In the genomic region with DNA sequence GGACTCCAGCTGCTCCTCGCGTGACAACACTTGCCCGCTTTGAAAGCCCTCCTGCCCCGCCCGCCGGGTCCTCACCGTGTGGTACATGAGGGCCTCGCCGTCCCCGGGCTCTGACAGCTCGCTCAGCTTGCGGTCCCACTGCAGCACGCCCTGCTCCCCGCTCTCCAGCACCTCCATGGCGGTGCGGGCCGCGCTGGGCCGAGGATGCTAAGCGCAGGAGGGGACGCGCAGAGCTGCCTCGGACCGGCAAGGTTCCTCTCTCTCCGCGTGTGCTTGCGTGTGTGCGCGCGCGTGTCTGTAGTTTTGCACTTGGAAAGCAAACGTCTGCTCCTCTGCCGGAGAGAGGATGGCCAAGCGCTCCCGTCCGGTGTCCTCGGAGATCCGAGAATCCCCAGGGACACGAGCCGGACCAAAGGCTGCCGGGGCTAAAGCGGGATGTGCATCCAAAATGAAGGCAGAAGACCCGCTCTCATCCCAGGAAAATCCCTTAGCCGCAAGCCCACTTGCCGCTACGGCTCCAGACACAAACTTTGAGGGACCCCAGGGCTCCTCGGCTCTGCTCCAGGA, we compare ENCODE assay signal across 1 cellular context.
TF ChIP-seq lines count a peak whose summit lies in the region.

A gene with protein sequence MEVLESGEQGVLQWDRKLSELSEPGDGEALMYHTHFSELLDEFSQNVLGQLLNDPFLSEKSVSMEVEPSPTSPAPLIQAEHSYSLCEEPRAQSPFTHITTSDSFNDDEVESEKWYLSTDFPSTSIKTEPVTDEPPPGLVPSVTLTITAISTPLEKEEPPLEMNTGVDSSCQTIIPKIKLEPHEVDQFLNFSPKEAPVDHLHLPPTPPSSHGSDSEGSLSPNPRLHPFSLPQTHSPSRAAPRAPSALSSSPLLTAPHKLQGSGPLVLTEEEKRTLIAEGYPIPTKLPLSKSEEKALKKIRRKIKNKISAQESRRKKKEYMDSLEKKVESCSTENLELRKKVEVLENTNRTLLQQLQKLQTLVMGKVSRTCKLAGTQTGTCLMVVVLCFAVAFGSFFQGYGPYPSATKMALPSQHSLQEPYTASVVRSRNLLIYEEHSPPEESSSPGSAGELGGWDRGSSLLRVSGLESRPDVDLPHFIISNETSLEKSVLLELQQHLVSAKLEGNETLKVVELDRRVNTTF (minus strand): TSS at position 558 of the 567 bp plus-strand sequence. CDS start 381 bp downstream, at position 177.

TF ChIP-seq in HEK293, 187 proteins besides CTCF, POLR2A, EP300 and RAD21 (continued from another document and continues in another):
- TF ChIP-seq, protein P1, sequence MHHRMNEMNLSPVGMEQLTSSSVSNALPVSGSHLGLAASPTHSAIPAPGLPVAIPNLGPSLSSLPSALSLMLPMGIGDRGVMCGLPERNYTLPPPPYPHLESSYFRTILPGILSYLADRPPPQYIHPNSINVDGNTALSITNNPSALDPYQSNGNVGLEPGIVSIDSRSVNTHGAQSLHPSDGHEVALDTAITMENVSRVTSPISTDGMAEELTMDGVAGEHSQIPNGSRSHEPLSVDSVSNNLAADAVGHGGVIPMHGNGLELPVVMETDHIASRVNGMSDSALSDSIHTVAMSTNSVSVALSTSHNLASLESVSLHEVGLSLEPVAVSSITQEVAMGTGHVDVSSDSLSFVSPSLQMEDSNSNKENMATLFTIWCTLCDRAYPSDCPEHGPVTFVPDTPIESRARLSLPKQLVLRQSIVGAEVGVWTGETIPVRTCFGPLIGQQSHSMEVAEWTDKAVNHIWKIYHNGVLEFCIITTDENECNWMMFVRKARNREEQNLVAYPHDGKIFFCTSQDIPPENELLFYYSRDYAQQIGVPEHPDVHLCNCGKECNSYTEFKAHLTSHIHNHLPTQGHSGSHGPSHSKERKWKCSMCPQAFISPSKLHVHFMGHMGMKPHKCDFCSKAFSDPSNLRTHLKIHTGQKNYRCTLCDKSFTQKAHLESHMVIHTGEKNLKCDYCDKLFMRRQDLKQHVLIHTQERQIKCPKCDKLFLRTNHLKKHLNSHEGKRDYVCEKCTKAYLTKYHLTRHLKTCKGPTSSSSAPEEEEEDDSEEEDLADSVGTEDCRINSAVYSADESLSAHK (tag by site-specific recombination; IDR thresholded peaks at IDR 0.05), result peak; percentile 19; the same call in 1 of the 2 replicates
- no peak for TF ChIP-seq MEIS1 (CRISPR knock-in tag; IDR thresholded peaks at IDR 0.05; ENCODE audit: borderline replicate concordance)
- TF ChIP-seq MZF1 (tag by site-specific recombination; IDR thresholded peaks at IDR 0.05; ENCODE audit: borderline replicate concordance), result peak; percentile 42; the same call in 1 of the 2 replicates
- TF ChIP-seq ZNF501 (tag by site-specific recombination; IDR thresholded peaks at IDR 0.05), result peak; percentile 82; the same call in 1 of the 2 replicates
- no peak for TF ChIP-seq ZNF558 (tag by site-specific recombination; IDR thresholded peaks at IDR 0.05)
- TF ChIP-seq, protein P2, sequence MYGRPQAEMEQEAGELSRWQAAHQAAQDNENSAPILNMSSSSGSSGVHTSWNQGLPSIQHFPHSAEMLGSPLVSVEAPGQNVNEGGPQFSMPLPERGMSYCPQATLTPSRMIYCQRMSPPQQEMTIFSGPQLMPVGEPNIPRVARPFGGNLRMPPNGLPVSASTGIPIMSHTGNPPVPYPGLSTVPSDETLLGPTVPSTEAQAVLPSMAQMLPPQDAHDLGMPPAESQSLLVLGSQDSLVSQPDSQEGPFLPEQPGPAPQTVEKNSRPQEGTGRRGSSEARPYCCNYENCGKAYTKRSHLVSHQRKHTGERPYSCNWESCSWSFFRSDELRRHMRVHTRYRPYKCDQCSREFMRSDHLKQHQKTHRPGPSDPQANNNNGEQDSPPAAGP (tag by site-specific recombination; IDR thresholded peaks at IDR 0.05), result peak; percentile 29
- TF ChIP-seq ZXDB (tag by site-specific recombination; IDR thresholded peaks at IDR 0.05), result peak; percentile 40
- peak; percentile 44; the same call in 1 of the 2 replicates for TF ChIP-seq ZNF660 (tag by site-specific recombination; IDR thresholded peaks at IDR 0.05)
- TF ChIP-seq ZNF423 (tag by site-specific recombination; IDR thresholded peaks at IDR 0.05), result peak; percentile 73; the same call in 1 of the 2 replicates
- TF ChIP-seq PRDM1 (tag by site-specific recombination; IDR thresholded peaks at IDR 0.05), result no peak
- TF ChIP-seq, protein P3, sequence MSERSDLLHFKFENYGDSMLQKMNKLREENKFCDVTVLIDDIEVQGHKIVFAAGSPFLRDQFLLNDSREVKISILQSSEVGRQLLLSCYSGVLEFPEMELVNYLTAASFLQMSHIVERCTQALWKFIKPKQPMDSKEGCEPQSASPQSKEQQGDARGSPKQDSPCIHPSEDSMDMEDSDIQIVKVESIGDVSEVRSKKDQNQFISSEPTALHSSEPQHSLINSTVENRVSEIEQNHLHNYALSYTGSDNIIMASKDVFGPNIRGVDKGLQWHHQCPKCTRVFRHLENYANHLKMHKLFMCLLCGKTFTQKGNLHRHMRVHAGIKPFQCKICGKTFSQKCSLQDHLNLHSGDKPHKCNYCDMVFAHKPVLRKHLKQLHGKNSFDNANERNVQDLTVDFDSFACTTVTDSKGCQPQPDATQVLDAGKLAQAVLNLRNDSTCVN (tag by site-specific recombination; optimal IDR thresholded peaks at IDR 0.05), result peak; percentile 96
- TF ChIP-seq, protein P4, sequence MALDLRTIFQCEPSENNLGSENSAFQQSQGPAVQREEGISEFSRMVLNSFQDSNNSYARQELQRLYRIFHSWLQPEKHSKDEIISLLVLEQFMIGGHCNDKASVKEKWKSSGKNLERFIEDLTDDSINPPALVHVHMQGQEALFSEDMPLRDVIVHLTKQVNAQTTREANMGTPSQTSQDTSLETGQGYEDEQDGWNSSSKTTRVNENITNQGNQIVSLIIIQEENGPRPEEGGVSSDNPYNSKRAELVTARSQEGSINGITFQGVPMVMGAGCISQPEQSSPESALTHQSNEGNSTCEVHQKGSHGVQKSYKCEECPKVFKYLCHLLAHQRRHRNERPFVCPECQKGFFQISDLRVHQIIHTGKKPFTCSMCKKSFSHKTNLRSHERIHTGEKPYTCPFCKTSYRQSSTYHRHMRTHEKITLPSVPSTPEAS (tag by site-specific recombination; IDR thresholded peaks at IDR 0.05), result peak; percentile 79
- peak; percentile 97 for TF ChIP-seq ZNF600 (tag by site-specific recombination; IDR thresholded peaks at IDR 0.05)
- TF ChIP-seq ZIC2 (tag by site-specific recombination; IDR thresholded peaks at IDR 0.05), result peak; percentile 99
- TF ChIP-seq, protein P5, sequence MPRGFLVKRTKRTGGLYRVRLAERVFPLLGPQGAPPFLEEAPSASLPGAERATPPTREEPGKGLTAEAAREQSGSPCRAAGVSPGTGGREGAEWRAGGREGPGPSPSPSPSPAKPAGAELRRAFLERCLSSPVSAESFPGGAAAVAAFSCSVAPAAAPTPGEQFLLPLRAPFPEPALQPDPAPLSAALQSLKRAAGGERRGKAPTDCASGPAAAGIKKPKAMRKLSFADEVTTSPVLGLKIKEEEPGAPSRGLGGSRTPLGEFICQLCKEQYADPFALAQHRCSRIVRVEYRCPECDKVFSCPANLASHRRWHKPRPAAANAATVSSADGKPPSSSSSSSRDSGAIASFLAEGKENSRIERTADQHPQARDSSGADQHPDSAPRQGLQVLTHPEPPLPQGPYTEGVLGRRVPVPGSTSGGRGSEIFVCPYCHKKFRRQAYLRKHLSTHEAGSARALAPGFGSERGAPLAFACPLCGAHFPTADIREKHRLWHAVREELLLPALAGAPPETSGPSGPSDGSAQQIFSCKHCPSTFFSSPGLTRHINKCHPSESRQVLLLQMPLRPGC (tag by site-specific recombination; IDR thresholded peaks at IDR 0.05), result peak; percentile 25; the same call in 1 of the 2 replicates
- TF ChIP-seq, protein P6, sequence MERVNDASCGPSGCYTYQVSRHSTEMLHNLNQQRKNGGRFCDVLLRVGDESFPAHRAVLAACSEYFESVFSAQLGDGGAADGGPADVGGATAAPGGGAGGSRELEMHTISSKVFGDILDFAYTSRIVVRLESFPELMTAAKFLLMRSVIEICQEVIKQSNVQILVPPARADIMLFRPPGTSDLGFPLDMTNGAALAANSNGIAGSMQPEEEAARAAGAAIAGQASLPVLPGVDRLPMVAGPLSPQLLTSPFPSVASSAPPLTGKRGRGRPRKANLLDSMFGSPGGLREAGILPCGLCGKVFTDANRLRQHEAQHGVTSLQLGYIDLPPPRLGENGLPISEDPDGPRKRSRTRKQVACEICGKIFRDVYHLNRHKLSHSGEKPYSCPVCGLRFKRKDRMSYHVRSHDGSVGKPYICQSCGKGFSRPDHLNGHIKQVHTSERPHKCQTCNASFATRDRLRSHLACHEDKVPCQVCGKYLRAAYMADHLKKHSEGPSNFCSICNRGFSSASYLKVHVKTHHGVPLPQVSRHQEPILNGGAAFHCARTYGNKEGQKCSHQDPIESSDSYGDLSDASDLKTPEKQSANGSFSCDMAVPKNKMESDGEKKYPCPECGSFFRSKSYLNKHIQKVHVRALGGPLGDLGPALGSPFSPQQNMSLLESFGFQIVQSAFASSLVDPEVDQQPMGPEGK (tag by site-specific recombination; IDR thresholded peaks at IDR 0.05), result peak; percentile 63
- peak; percentile 92 for TF ChIP-seq ZNF335 (tag by site-specific recombination; conservative IDR thresholded peaks at IDR 0.05)
- peak; percentile 85 for TF ChIP-seq ZNF777 (tag by site-specific recombination; IDR thresholded peaks at IDR 0.05; ENCODE audit: borderline replicate concordance)
- TF ChIP-seq ZNF394 (tag by site-specific recombination; IDR thresholded peaks at IDR 0.05; ENCODE audit: borderline replicate concordance), result peak; percentile 79; the same call in 1 of the 2 replicates
- 0 out of 2 replicates have a peak, but pooled peaks have one; percentile 57 for TF ChIP-seq KLF16 (tag by site-specific recombination; IDR thresholded peaks at IDR 0.05)
- TF ChIP-seq ZNF549 (tag by site-specific recombination; IDR thresholded peaks at IDR 0.05), result no peak
- TF ChIP-seq ZNF391 (tag by site-specific recombination; IDR thresholded peaks at IDR 0.05; ENCODE audit: borderline replicate concordance, low read depth), result 0 out of 2 replicates have a peak, but pooled peaks have one; percentile 17
- peak; percentile 70; the same call in 1 of the 2 replicates for TF ChIP-seq ZSCAN30 (tag by site-specific recombination; IDR thresholded peaks at IDR 0.05)
- no peak for TF ChIP-seq BCL11B (tag by site-specific recombination; IDR thresholded peaks at IDR 0.05; ENCODE audit: low read depth)
- TF ChIP-seq GLI4 (tag by site-specific recombination; IDR thresholded peaks at IDR 0.05), result peak; percentile 80; the same call in 1 of the 2 replicates
- TF ChIP-seq, protein P7, sequence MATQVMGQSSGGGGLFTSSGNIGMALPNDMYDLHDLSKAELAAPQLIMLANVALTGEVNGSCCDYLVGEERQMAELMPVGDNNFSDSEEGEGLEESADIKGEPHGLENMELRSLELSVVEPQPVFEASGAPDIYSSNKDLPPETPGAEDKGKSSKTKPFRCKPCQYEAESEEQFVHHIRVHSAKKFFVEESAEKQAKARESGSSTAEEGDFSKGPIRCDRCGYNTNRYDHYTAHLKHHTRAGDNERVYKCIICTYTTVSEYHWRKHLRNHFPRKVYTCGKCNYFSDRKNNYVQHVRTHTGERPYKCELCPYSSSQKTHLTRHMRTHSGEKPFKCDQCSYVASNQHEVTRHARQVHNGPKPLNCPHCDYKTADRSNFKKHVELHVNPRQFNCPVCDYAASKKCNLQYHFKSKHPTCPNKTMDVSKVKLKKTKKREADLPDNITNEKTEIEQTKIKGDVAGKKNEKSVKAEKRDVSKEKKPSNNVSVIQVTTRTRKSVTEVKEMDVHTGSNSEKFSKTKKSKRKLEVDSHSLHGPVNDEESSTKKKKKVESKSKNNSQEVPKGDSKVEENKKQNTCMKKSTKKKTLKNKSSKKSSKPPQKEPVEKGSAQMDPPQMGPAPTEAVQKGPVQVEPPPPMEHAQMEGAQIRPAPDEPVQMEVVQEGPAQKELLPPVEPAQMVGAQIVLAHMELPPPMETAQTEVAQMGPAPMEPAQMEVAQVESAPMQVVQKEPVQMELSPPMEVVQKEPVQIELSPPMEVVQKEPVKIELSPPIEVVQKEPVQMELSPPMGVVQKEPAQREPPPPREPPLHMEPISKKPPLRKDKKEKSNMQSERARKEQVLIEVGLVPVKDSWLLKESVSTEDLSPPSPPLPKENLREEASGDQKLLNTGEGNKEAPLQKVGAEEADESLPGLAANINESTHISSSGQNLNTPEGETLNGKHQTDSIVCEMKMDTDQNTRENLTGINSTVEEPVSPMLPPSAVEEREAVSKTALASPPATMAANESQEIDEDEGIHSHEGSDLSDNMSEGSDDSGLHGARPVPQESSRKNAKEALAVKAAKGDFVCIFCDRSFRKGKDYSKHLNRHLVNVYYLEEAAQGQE (tag by site-specific recombination; IDR thresholded peaks at IDR 0.05), result peak; percentile 91
- TF ChIP-seq, protein P8, sequence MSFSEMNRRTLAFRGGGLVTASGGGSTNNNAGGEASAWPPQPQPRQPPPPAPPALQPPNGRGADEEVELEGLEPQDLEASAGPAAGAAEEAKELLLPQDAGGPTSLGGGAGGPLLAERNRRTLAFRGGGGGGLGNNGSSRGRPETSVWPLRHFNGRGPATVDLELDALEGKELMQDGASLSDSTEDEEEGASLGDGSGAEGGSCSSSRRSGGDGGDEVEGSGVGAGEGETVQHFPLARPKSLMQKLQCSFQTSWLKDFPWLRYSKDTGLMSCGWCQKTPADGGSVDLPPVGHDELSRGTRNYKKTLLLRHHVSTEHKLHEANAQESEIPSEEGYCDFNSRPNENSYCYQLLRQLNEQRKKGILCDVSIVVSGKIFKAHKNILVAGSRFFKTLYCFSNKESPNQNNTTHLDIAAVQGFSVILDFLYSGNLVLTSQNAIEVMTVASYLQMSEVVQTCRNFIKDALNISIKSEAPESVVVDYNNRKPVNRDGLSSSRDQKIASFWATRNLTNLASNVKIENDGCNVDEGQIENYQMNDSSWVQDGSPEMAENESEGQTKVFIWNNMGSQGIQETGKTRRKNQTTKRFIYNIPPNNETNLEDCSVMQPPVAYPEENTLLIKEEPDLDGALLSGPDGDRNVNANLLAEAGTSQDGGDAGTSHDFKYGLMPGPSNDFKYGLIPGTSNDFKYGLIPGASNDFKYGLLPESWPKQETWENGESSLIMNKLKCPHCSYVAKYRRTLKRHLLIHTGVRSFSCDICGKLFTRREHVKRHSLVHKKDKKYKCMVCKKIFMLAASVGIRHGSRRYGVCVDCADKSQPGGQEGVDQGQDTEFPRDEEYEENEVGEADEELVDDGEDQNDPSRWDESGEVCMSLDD (tag by site-specific recombination; IDR thresholded peaks at IDR 0.05), result peak; percentile 50; the same call in 1 of the 2 replicates
- TF ChIP-seq ZBTB17 (tag by site-specific recombination; IDR thresholded peaks at IDR 0.05), result peak; percentile 81
- TF ChIP-seq ZEB2 (tag by site-specific recombination; IDR thresholded peaks at IDR 0.05), result 0 out of 2 replicates have a peak, but pooled peaks have one; percentile 19
- no peak for TF ChIP-seq ZNF521 (tag by site-specific recombination; IDR thresholded peaks at IDR 0.05)
- TF ChIP-seq ZNF701 (tag by site-specific recombination; IDR thresholded peaks at IDR 0.05), result 0 out of 2 replicates have a peak, but pooled peaks have one; percentile 22
- TF ChIP-seq KLF8 (tag by site-specific recombination; IDR thresholded peaks at IDR 0.05), result peak; percentile 58; the same call in 1 of the 2 replicates
- TF ChIP-seq SP7 (tag by site-specific recombination; IDR thresholded peaks at IDR 0.05), result peak; percentile 66
- peak; percentile 78 for TF ChIP-seq GLIS1 (tag by site-specific recombination; IDR thresholded peaks at IDR 0.05)
- peak; percentile 51; the same call in 1 of the 2 replicates for TF ChIP-seq ZBTB8A (tag by site-specific recombination; IDR thresholded peaks at IDR 0.05)
- TF ChIP-seq ZNF24 (tag by site-specific recombination; IDR thresholded peaks at IDR 0.05), result peak; percentile 39; the same call in 1 of the 2 replicates
- peak; percentile 71 for TF ChIP-seq YY1 (tag by site-specific recombination; IDR thresholded peaks at IDR 0.05)
- TF ChIP-seq MYNN (tag by site-specific recombination; IDR thresholded peaks at IDR 0.05; ENCODE audit: borderline replicate concordance), result no peak
- peak; percentile 72 for TF ChIP-seq ZFP69B (tag by site-specific recombination; IDR thresholded peaks at IDR 0.05)
- no peak for TF ChIP-seq ZBTB21 (tag by site-specific recombination; IDR thresholded peaks at IDR 0.05)
